In the genomic region with DNA sequence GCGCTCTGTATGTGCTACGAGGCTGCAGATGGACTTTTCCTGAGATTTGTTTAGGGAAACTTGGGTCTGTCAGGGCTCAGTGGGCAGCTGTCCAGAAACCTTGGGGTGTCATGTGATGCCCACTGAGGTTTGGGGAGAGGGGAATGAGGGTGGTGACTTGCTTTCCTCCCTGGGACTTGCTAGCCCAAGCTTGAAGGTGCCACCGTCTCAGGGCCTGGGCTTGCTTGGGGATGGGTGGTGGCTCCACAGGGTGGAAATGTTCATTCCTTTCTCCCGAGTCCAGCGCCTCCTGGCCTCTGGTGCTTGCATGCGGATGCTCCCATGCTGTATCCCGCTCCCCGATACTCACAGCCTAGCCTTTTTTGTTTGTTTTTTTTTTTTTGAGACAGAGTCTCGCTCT, we compare ENCODE assay signal across 19 cellular contexts. TPM values are rescaled to one million over a fixed set of nuclear protein-coding genes. Genes with fewer than 3 reads are reported as not detected.
A peak's percentile ranks its signal among the peaks of the same experiment; 100 is the strongest.
DNase-seq lines count a peak whose midpoint lies in the region; ATAC-seq and TF ChIP-seq lines count a peak whose summit lies in the region.
"Had no signal": no experiment of that assay in that cellular context is flagged by ENCODE, and none has a peak within 500 bp of the region (broad histone marks: within the 10 kb centered on the region; RNA-seq: fewer than 3 reads in every experiment).

No MANE protein-coding gene starts in this region.

- peak overlapping the region; percentile 11 for H3K27ac ChIP-seq in AG04450 (ENCODE audit: low read depth, low read length)
- peak overlapping the region; percentile 79 to 92 (median 86) for H3K27ac ChIP-seq in body of pancreas
- H3K27ac ChIP-seq: PC-9, SJSA1 had no signal

- H3K9me3 Mint-ChIP-seq in osteocyte (ENCODE audit: unreplicated experiment) (peaks cover 4% of the 10 kb centered on the region), Calu3 (ENCODE audit: low read depth, unreplicated experiment) (peaks cover 2% of the 10 kb centered on the region)

- intact Hi-C loops in body of pancreas (cut with DNase I) = no loop called here
- intact Hi-C loops in Calu3 (cut with micrococcal nuclease; ENCODE audit: unreplicated experiment) = no loop called here

- CTCF ChIA-PET in AG04450 (lab: Charles Lee) = no interaction called here
- CTCF ChIA-PET in Calu3 (lab: Charles Lee) = no interaction called here

- POLR2A ChIA-PET in AG04450 (lab: Yijun Ruan, JAX) = no interaction called here

- BruUV-seq in Calu3 (replicated peaks; lab: Mats Ljungman, UMichigan) = no TSS peak

- 85 to 94% methylated on average over 6 to 8 of the region's 9 CpGs for WGBS in body of pancreas, 2 donors

- H3K27me3 ChIP-seq in AG04450 (ENCODE audit: control insufficient read depth, insufficient read depth, low read length) = no peaks in the 10 kb centered on the region
- no peaks in the 10 kb centered on the region for H3K27me3 ChIP-seq in body of pancreas
- H3K27me3 ChIP-seq: BE2C, SJSA1 had no signal

- H3K4me3 ChIP-seq in AG04450 (ENCODE audit: low read depth, low read length) (no peak overlapping the region), body of pancreas (no peak overlapping the region)
- H3K4me3 ChIP-seq: K562, PC-9, SJSA1 had no signal

- no peak for TF ChIP-seq POLR2A in body of pancreas (IDR thresholded peaks at IDR 0.05)

- ATAC-seq in body of pancreas = no peak
- ATAC-seq: K562, Right ventricle myocardium inferior had no signal

- H3K4me3 Mint-ChIP-seq in osteocyte (ENCODE audit: unreplicated experiment) = no peak overlapping the region
- no peak overlapping the region for H3K4me3 Mint-ChIP-seq in Calu3 (ENCODE audit: low read depth, unreplicated experiment)

- H3K9me3 ChIP-seq in AG04450 (ENCODE audit: control insufficient read depth, insufficient read depth, low read length) = no peaks in the 10 kb centered on the region
- no peaks in the 10 kb centered on the region for H3K9me3 ChIP-seq in body of pancreas
- H3K9me3 ChIP-seq: BE2C, SJSA1 had no signal

- DNase-seq in NCI-H748 (lab: John Stamatoyannopoulos, UW; ENCODE audit: unreplicated experiment) (peak; percentile 7), NCI-H748 treated with DMSO at 0.1 percent for 48 hours (lab: John Stamatoyannopoulos, UW) (no peak), AG04450 (ENCODE audit: low read depth, low spot score) (no peak), body of pancreas (no peak), osteocyte (ENCODE audit: extremely low spot score, unreplicated experiment) (peak; percentile 63), nucleus accumbens (lab: John Stamatoyannopoulos, UW) (no peak), Calu3 (no peak), NCI-H345 treated with DMSO at 0.1 percent for 48 hours (lab: John Stamatoyannopoulos, UW; ENCODE audit: unreplicated experiment) (no peak)
- DNase-seq: BE2C, Kasumi-1, NCI-H1436 treated with DMSO at 0.1 percent for 48 hours, NCI-H187 treated with DMSO at 0.1 percent for 48 hours, NCI-H2171 treated with DMSO at 0.1 percent for 48 hours, NCI-H524, NCI-H82, PC-9 had no signal

- TF ChIP-seq CTCF in AG04450 (IDR thresholded peaks at IDR 0.05; ENCODE audit: low read depth, low read length) (no peak), body of pancreas (IDR thresholded peaks at IDR 0.05) (no peak), osteocyte (IDR thresholded peaks at IDR 0.05) (no peak), Calu3 (IDR thresholded peaks at IDR 0.05; ENCODE audit: unreplicated experiment) (no peak)

- H3K27ac Mint-ChIP-seq in osteocyte (ENCODE audit: unreplicated experiment) = no peak overlapping the region
- no peak overlapping the region for H3K27ac Mint-ChIP-seq in Calu3 (ENCODE audit: unreplicated experiment)

- peaks cover 8% of the 10 kb centered on the region for H3K4me1 Mint-ChIP-seq in osteocyte (ENCODE audit: unreplicated experiment)
- H3K4me1 Mint-ChIP-seq in Calu3 (ENCODE audit: low read depth, unreplicated experiment) = peaks cover 37% of the 10 kb centered on the region

- peaks cover 72% of the 10 kb centered on the region for H3K4me1 ChIP-seq in body of pancreas
- H3K4me1 ChIP-seq: SJSA1 had no signal

- H3K27me3 Mint-ChIP-seq in osteocyte (ENCODE audit: unreplicated experiment) (no peaks in the 10 kb centered on the region), Calu3 (ENCODE audit: unreplicated experiment) (no peaks in the 10 kb centered on the region)

- H3K36me3 ChIP-seq in body of pancreas (replicated peaks in 1 of 2; ENCODE audit: insufficient read depth in 1 of 2, low read depth in 2 of 2) = no peaks in the 10 kb centered on the region
- H3K36me3 ChIP-seq: BE2C had no signal

- H3K36me3 Mint-ChIP-seq in osteocyte (ENCODE audit: unreplicated experiment) (peaks cover 4% of the 10 kb centered on the region), Calu3 (ENCODE audit: insufficient read depth, unreplicated experiment) (peaks cover 4% of the 10 kb centered on the region)

RNA-seq across cellular contexts. Expression of a gene that starts 33.3 kb away (rescaled TPM):
- 8.7 and 11.2 TPM in 2 replicates for polyA plus RNA-seq in AG04450 (2011; rRNA removed)
- 16.4 and 21.0 TPM in 2 replicates for polyA minus RNA-seq in AG04450 (2011; rRNA and poly(A)+ RNA removed)
- total RNA-seq in body of pancreas (10 to 100 TPM; 11.9 to 17.1 TPM), osteocyte (35.1 and 36.8 TPM in 2 replicates), Calu3 (2022) (18.0 and 20.3 TPM in 2 replicates)

Comparison
In these comparisons a context has a peak if more than half of its experiments do, and no peak if none do; other contexts are left out.
1. DNase-seq: peak in NCI-H748 (single experiment) and osteocyte (single experiment); none in NCI-H748 treated with DMSO at 0.1 percent for 48 hours (single experiment), AG04450 (single experiment), body of pancreas (0 of 4), nucleus accumbens (0 of 56), Calu3 (single experiment) and NCI-H345 treated with DMSO at 0.1 percent for 48 hours (single experiment).